ENCODE assay signal across 8 cellular contexts in the genomic region with DNA sequence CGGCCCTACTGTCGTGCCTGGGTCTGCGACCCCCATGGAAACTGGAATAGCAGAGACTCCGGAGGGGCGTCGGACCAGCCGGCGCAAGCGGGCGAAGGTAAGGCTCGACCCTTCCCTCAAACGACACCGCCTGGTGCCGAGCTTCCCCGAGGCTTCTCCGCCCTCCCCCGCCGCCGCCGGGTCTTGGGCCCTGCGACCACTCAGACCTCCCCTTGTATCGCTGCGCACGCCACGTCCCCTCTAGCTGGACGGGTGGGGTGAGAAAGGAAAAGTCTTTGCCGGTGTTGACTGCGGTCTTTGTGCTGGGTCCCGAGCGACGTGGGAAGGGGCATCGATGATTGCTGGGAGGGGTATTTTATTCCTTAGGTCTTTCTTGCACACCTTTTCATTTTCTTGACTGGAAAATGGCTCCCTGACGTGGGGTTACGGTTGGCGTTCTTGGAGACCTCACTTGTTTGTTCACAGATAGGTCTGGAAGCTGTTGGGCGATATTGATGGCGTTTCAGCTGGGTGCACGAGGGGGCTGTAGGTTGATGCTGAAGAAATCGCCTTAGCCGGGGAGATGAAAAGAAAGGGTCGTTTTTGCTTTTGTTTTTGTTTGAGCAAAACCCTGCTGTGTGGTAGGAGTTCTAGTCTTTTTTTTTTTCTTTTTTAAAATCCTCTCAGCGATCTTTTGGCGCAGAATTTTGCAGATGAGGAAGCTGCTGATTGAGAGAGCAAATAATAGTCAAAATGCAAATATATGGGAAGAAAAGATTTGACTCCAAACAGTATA. TPM values are rescaled to one million over a fixed set of nuclear protein-coding genes. Genes with fewer than 3 reads are reported as not detected.
A peak's percentile ranks its signal among the peaks of the same experiment; 100 is the strongest.
DNase-seq lines count a peak whose midpoint lies in the region; ATAC-seq and TF ChIP-seq lines count a peak whose summit lies in the region.

No MANE protein-coding gene starts in this region.

- TF ChIP-seq CTCF in AG09309 (IDR thresholded peaks at IDR 0.05; ENCODE audit: control insufficient read depth, insufficient read depth, low read depth, low read length, missing control alignments), result no peak

- DNase-seq in AG09309 (ENCODE audit: low read depth), result no peak
- peak; percentile 53 for DNase-seq in RKO (ENCODE audit: low spot score)
- peak; percentile 55 for DNase-seq in amniotic epithelial cell (ENCODE audit: low read depth)
- peak; percentile 45 for DNase-seq in left ventricle myocardium superior
- DNase-seq in putamen (ENCODE audit: low spot score), result peak; percentile 16
- DNase-seq in epidermal melanocyte (ENCODE audit: insufficient read length, low spot score), result no peak

- peak overlapping the region; percentile 89 for H3K4me3 ChIP-seq in AG09309 (ENCODE audit: control insufficient read depth, low read depth, low read length)

- intact Hi-C loops in left ventricle myocardium superior (cut with micrococcal nuclease), result no loop called here

- ATAC-seq in GM18867 (IDR thresholded peaks at IDR 0.05; ENCODE audit: unreplicated experiment) (peak; percentile 13), HG03103 (IDR thresholded peaks at IDR 0.05; ENCODE audit: low read depth, unreplicated experiment) (peak; percentile 17), left ventricle myocardium superior (peak; percentile 28)

RNA-seq across cellular contexts. Expression of a gene that starts 0.8 kb away (rescaled TPM):
- 35.0 TPM for total RNA-seq in left ventricle myocardium superior

RNA-seq across cellular contexts. Expression of a gene that starts 4.4 kb away (rescaled TPM):
- not detected for total RNA-seq in left ventricle myocardium superior

RNA-seq across cellular contexts. Expression of a gene that starts 47.4 kb away (rescaled TPM):
- total RNA-seq in left ventricle myocardium superior, result not detected

Comparison
In these comparisons a context has a peak if more than half of its experiments do, and no peak if none do; other contexts are left out.
1. DNase-seq: peak in RKO (single experiment), amniotic epithelial cell (single experiment), left ventricle myocardium superior (single experiment) and putamen (single experiment); none in AG09309 (single experiment) and epidermal melanocyte (single experiment).
2. Peak in every context shown above with its lines, with median percentiles within 50 percentile points of each other: ATAC-seq.